In the genomic region with DNA sequence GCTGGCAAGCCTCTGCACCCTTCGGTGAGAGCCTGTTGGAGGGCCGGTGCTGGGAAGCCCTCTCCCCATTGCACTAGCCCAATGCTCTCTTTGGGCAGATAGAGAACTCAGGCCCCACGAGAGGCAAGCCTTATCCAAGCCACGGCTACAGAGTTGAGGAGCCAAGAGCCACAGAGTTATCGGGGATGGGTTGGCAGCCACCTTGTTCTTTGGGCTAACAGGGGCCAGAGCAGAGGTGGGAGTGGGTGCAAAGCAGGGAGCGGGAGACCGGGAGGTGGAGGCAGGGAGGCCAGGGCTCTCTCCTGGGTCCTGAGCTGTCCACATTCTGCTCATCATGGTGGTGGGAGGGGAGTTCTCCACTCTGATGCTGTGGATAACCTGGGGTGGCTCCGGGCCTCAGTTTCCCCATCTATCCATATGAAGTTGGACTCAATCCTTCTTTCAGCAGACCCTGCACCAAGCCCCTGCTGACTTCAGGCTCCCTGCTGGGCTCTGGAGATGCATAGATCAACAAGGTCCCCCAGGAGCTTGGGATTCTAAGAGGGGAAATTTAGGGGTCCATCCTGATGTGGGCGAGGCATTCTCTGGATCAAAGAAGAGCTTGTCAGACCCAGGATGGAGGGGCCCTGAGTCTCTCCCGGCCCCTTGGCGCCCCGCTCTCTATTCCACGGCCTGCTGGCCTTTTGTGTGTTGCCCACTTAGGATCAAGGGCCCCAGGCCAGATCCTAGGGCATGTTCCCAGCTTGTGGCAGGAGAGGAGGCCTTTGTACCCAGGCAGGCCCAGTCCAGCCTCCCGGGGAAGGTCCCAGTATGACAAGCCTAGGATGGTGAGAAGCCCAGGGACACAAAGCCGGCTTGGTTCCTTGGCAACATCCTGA, we compare ENCODE assay signal across 12 cellular contexts. TPM values are rescaled to one million over a fixed set of nuclear protein-coding genes. Genes with fewer than 3 reads are reported as not detected.
DNase-seq lines count a peak whose midpoint lies in the region; ATAC-seq, FAIRE-seq and TF ChIP-seq lines count a peak whose summit lies in the region.
"Had no signal": no experiment of that assay in that cellular context is flagged by ENCODE, and none has a peak within 500 bp of the region (broad histone marks: within the 10 kb centered on the region; RNA-seq: fewer than 3 reads in every experiment).

No MANE protein-coding gene starts in this region.

- no peaks in the 10 kb centered on the region for H3K36me3 Mint-ChIP-seq in CD4-positive, alpha-beta memory T cell

- POLR2A ChIA-PET in A549 (lab: Yijun Ruan, JAX) = no interaction called here
- POLR2A ChIA-PET in CD4-positive, alpha-beta memory T cell (lab: Charles Lee; ENCODE audit: partially characterized antibody) = no interaction called here

- no peak for TF ChIP-seq RAD21 in A549 (conservative IDR thresholded peaks at IDR 0.05 in 1 of 2, IDR thresholded peaks at IDR 0.05 in 1 of 2)

- H3K27me3 Mint-ChIP-seq in CD4-positive, alpha-beta memory T cell = peaks cover 7 to 12% of the 10 kb centered on the region in 2 donors

- FAIRE-seq in A549 (lab: Jason Lieb, UNC) = no peak

- no peaks in the 10 kb centered on the region for H3K4me1 Mint-ChIP-seq in CD4-positive, alpha-beta memory T cell

- CTCF ChIA-PET in A549 (lab: Yijun Ruan, JAX) = interaction anchor here (0.6 to 2.3 kb wide), 13 partner anchors 8 to 682 kb away, joined by 3 to 11 read pairs (median 4); a partner anchor contains a TSS
- CTCF ChIA-PET in CD4-positive, alpha-beta memory T cell (lab: Charles Lee; ENCODE audit: partially characterized antibody) = no interaction called here

- H3K27me3 ChIP-seq in ascending aorta (no peaks in the 10 kb centered on the region), psoas muscle (ENCODE audit: insufficient read depth in 3 of 3, low read length in 2 of 3) (peaks cover 0 to 11% (median 2%) of the 10 kb centered on the region in 3 donors)
- no peaks in the 10 kb centered on the region for H3K27me3 ChIP-seq in CD4-positive, alpha-beta memory T cell (ENCODE audit: insufficient read depth, low read length)

- intact Hi-C loops in ascending aorta (cut with DNase I) (loop anchor here (1.0 to 5.0 kb wide), 4 partner anchors 47 to 124 kb away; a partner anchor contains a TSS), left colon (cut with DNase I, micrococcal nuclease) (no loop called here), psoas muscle (cut with DNase I) (no loop called here)
- intact Hi-C loops in CD4-positive, alpha-beta memory T cell (cut with micrococcal nuclease) = no loop called here

- TF ChIP-seq POLR2A in A549 (IDR thresholded peaks at IDR 0.05; ENCODE audit: low read length) = no peak

- DNase-seq in A549 (ENCODE audit: low read depth in 1 of 2, low spot score in 1 of 2) = no peak
- peak in 1 of 2 donors; percentile 67 for DNase-seq in ascending aorta (ENCODE audit: low spot score in 2 of 2)
- DNase-seq in left colon = no peak
- DNase-seq in psoas muscle = no peak
- DNase-seq in CD4-positive, alpha-beta memory T cell = no peak
- DNase-seq in GDM1 (lab: John Stamatoyannopoulos, UW) = no peak
- DNase-seq: activated T-cell treated with anti-CD3 and anti-CD28 coated beads, Interleukin-2, amount 50 U/mL, for 48 hours; central memory CD4-positive, alpha-beta T cell had no signal

- TF ChIP-seq CTCF in A549 (IDR thresholded peaks at IDR 0.05) = no peak
- TF ChIP-seq CTCF in ascending aorta (IDR thresholded peaks at IDR 0.05) = no peak
- no peak for TF ChIP-seq CTCF in psoas muscle (IDR thresholded peaks at IDR 0.05)

- peak overlapping the region; percentile 61; the same call in 2 of the 3 replicates for H3K4me2 ChIP-seq in A549

- WGBS in A549 (ENCODE audit: missing lambda C conversion rate) = 82% methylated on average over 13 of the region's 15 CpGs
- 64 to 73% (median 66%) methylated on average over 15 of the region's 15 CpGs for WGBS in psoas muscle, 3 donors

- H3K9me3 Mint-ChIP-seq in CD4-positive, alpha-beta memory T cell = no peaks in the 10 kb centered on the region

- peak in 1 of 2 experiments; percentile 8; a peak in 2 of 6 replicates for ATAC-seq in A549
- ATAC-seq in left colon = peak; percentile 69
- no peak for ATAC-seq in psoas muscle
- ATAC-seq in HG02870 (IDR thresholded peaks at IDR 0.05; ENCODE audit: unreplicated experiment) = no peak
- ATAC-seq in GM21717 (IDR thresholded peaks at IDR 0.05; ENCODE audit: unreplicated experiment) = no peak

- H3K27ac ChIP-seq in A549 (peak overlapping the region; percentile 29 to 80; a peak in 4 of 6 replicates), ascending aorta (peak overlapping the region; percentile 94 to 99), psoas muscle (peak overlapping the region; percentile 71)
- no peak overlapping the region for H3K27ac ChIP-seq in CD4-positive, alpha-beta memory T cell (ENCODE audit: low read depth, low read length)
- H3K27ac ChIP-seq: neutrophil had no signal

- peaks cover 27% of the 10 kb centered on the region for H3K4me1 ChIP-seq in A549
- peaks cover 16 to 29% of the 10 kb centered on the region in 2 donors for H3K4me1 ChIP-seq in ascending aorta
- no peaks in the 10 kb centered on the region for H3K4me1 ChIP-seq in psoas muscle
- no peaks in the 10 kb centered on the region for H3K4me1 ChIP-seq in CD4-positive, alpha-beta memory T cell (ENCODE audit: insufficient read depth, low read length)

- no peak for TF ChIP-seq EP300 in A549 (IDR thresholded peaks at IDR 0.05)

- no peaks in the 10 kb centered on the region for H3K36me3 ChIP-seq in ascending aorta
- H3K36me3 ChIP-seq in psoas muscle (ENCODE audit: insufficient read depth in 1 of 2, low read depth in 1 of 2) = no peaks in the 10 kb centered on the region
- no peaks in the 10 kb centered on the region for H3K36me3 ChIP-seq in CD4-positive, alpha-beta memory T cell (ENCODE audit: insufficient read depth, low read length)
- H3K36me3 ChIP-seq: neutrophil had no signal

- H3K4me3 ChIP-seq in A549 = no peak overlapping the region
- H3K4me3 ChIP-seq in ascending aorta = peak overlapping the region; percentile 75 to 76
- H3K4me3 ChIP-seq in psoas muscle = peak overlapping the region; percentile 66
- H3K4me3 ChIP-seq in CD4-positive, alpha-beta memory T cell (ENCODE audit: low read length in 2 of 2) = no peak overlapping the region

- no peak overlapping the region for H3K27ac Mint-ChIP-seq in CD4-positive, alpha-beta memory T cell

- no peak overlapping the region for H3K4me3 Mint-ChIP-seq in CD4-positive, alpha-beta memory T cell

- H3K9me3 ChIP-seq in A549 (no peaks in the 10 kb centered on the region), ascending aorta (no peaks in the 10 kb centered on the region), psoas muscle (no peaks in the 10 kb centered on the region)
- no peaks in the 10 kb centered on the region for H3K9me3 ChIP-seq in CD4-positive, alpha-beta memory T cell (ENCODE audit: control insufficient read depth in 1 of 2, low read length in 2 of 2)
- H3K9me3 ChIP-seq: neutrophil had no signal

TF ChIP-seq in A549, 52 proteins besides CTCF, POLR2A, EP300 and RAD21:
- TF ChIP-seq POLR2AphosphoS2 (conservative IDR thresholded peaks at IDR 0.05; ENCODE audit: low read length) (no peak), ESRRA (IDR thresholded peaks at IDR 0.05; ENCODE audit: borderline replicate concordance, low read length) (no peak), EHF (CRISPR knock-in tag; IDR thresholded peaks at IDR 0.05) (no peak)

RNA-seq across cellular contexts. Expression of a gene that starts 0.6 kb away (rescaled TPM):
- polyA plus RNA-seq in A549 (2011; rRNA removed) (0.10 and 0.17 TPM in 2 replicates), A549 (2017; fragmentation: RNase III; extraction: RNeasy Plus Mini Kit Qiagen cat#74134 plus additional on column Dnase treatment) (0.08 to 0.17 TPM (median 0.08 TPM) in 3 replicates), psoas muscle (1 to 10 TPM; 3.3 to 6.2 (median 4.5) TPM)
- 0.04 and 0.10 TPM in 2 replicates for polyA plus RNA-seq in A549 (2012; cell fraction: cytosol; rRNA removed)
- polyA plus RNA-seq in A549 (2012; cell fraction: nucleus; rRNA removed) = 0.18 and 0.21 TPM in 2 replicates
- 0.08 and 0.19 TPM in 2 replicates for polyA minus RNA-seq in A549 (2011; rRNA and poly(A)+ RNA removed)
- total RNA-seq in ascending aorta (251 TPM), left colon (1 to 10 TPM; 2.9 to 4.7 TPM), psoas muscle (10 to 100 TPM in 2 of 4 donors, 1 to 10 TPM in 2; 3.8 to 13.5 (median 9.1) TPM)
- not detected for total RNA-seq in CD4-positive, alpha-beta memory T cell
- not detected for polyA plus RNA-seq in CD4-positive, alpha-beta memory T cell

RNA-seq across cellular contexts. Expression of a gene that starts 13.2 kb away (rescaled TPM):
- polyA plus RNA-seq in A549 (2011; rRNA removed) (not detected in 2 replicates), A549 (2017; fragmentation: RNase III; extraction: RNeasy Plus Mini Kit Qiagen cat#74134 plus additional on column Dnase treatment) (not detected in 3 replicates), psoas muscle (under 1 TPM in 1 of 3 donors, not detected in 2; 0.04 TPM)
- polyA plus RNA-seq in A549 (2012; cell fraction: cytosol; rRNA removed) = not detected in 2 replicates
- not detected in 2 replicates for polyA plus RNA-seq in A549 (2012; cell fraction: nucleus; rRNA removed)
- not detected in 2 replicates for polyA minus RNA-seq in A549 (2011; rRNA and poly(A)+ RNA removed)
- total RNA-seq in ascending aorta (not detected), left colon (under 1 TPM in 1 of 2 donors, not detected in 1; 0.45 TPM), psoas muscle (under 1 TPM in 1 of 4 donors, not detected in 3; 0.12 TPM)
- total RNA-seq in CD4-positive, alpha-beta memory T cell = under 1 TPM in 1 of 2 experiments, not detected in 1; 0.26 TPM
- polyA plus RNA-seq in CD4-positive, alpha-beta memory T cell = not detected
- total RNA-seq: RPMI7951 had no signal

RNA-seq across cellular contexts. Expression of a gene that starts 32.8 kb away (rescaled TPM):
- polyA plus RNA-seq in A549 (2011; rRNA removed) = not detected in 2 replicates
- polyA plus RNA-seq in A549 (2012; cell fraction: cytosol; rRNA removed) = not detected in 2 replicates
- polyA plus RNA-seq in A549 (2012; cell fraction: nucleus; rRNA removed) = not detected in 2 replicates
- polyA plus RNA-seq in A549 (2017; fragmentation: RNase III; extraction: RNeasy Plus Mini Kit Qiagen cat#74134 plus additional on column Dnase treatment) = not detected in 3 replicates
- not detected in 2 replicates for polyA minus RNA-seq in A549 (2011; rRNA and poly(A)+ RNA removed)
- not detected for total RNA-seq in ascending aorta
- total RNA-seq in left colon = not detected
- total RNA-seq in psoas muscle = not detected
- under 1 TPM in 1 of 3 donors, not detected in 2; 0.20 TPM for polyA plus RNA-seq in psoas muscle
- total RNA-seq in CD4-positive, alpha-beta memory T cell = not detected
- polyA plus RNA-seq in CD4-positive, alpha-beta memory T cell = not detected
- total RNA-seq: RPMI7951 had no signal

Comparison
In these comparisons a context has a peak if more than half of its experiments do, and no peak if none do; other contexts are left out.
1. H3K4me3 ChIP-seq: peak in ascending aorta (2 of 2) and psoas muscle (single experiment); none in A549 (single experiment) and CD4-positive, alpha-beta memory T cell (0 of 2).
2. RNA of a gene that starts 0.6 kb away (total RNA-seq): 251 TPM in ascending aorta (single experiment); 3.8 to 13.5 TPM in psoas muscle, 2.9 to 4.7 TPM in left colon and not detected in CD4-positive, alpha-beta memory T cell; every median in the first group is over 10 times any median in the second.